Comparison of ENCODE assay signal across 1 cellular context in the genomic region with DNA sequence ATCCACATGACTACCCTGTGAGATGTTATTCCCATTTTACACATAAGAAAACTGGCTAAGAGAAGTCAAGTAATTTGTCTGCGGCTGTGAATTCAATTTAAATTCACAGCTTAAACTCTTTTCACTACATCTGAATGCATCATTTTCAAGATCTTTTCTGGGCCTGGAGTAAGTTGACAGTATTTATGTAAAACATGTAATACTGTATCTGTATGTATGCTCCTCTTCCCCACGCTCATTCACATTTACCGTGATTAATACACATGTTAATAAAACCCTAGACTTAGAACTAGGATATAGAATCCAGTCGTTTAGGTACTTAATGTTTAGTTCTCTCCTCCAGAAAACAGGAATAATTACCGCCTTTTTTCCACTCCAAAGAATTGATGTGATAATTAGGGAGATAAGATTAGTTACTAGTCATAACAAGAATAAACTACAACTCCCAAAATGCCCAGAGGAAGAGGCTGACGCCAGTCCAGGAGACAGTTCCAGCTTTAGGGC.
TF ChIP-seq lines count a peak whose summit lies in the region.

No MANE protein-coding gene starts in this region.

TF ChIP-seq in neural cell, 6 proteins besides CTCF, POLR2A, EP300 and RAD21 (continued from another document):
- TF ChIP-seq, protein P1, sequence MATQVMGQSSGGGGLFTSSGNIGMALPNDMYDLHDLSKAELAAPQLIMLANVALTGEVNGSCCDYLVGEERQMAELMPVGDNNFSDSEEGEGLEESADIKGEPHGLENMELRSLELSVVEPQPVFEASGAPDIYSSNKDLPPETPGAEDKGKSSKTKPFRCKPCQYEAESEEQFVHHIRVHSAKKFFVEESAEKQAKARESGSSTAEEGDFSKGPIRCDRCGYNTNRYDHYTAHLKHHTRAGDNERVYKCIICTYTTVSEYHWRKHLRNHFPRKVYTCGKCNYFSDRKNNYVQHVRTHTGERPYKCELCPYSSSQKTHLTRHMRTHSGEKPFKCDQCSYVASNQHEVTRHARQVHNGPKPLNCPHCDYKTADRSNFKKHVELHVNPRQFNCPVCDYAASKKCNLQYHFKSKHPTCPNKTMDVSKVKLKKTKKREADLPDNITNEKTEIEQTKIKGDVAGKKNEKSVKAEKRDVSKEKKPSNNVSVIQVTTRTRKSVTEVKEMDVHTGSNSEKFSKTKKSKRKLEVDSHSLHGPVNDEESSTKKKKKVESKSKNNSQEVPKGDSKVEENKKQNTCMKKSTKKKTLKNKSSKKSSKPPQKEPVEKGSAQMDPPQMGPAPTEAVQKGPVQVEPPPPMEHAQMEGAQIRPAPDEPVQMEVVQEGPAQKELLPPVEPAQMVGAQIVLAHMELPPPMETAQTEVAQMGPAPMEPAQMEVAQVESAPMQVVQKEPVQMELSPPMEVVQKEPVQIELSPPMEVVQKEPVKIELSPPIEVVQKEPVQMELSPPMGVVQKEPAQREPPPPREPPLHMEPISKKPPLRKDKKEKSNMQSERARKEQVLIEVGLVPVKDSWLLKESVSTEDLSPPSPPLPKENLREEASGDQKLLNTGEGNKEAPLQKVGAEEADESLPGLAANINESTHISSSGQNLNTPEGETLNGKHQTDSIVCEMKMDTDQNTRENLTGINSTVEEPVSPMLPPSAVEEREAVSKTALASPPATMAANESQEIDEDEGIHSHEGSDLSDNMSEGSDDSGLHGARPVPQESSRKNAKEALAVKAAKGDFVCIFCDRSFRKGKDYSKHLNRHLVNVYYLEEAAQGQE (IDR thresholded peaks at IDR 0.05; ENCODE audit: borderline replicate concordance): no peak
- TF ChIP-seq MXI1 (conservative IDR thresholded peaks at IDR 0.05; ENCODE audit: poor library complexity, severe bottlenecking): no peak
